Comparison of ENCODE assay signal across 9 cellular contexts in the genomic region with DNA sequence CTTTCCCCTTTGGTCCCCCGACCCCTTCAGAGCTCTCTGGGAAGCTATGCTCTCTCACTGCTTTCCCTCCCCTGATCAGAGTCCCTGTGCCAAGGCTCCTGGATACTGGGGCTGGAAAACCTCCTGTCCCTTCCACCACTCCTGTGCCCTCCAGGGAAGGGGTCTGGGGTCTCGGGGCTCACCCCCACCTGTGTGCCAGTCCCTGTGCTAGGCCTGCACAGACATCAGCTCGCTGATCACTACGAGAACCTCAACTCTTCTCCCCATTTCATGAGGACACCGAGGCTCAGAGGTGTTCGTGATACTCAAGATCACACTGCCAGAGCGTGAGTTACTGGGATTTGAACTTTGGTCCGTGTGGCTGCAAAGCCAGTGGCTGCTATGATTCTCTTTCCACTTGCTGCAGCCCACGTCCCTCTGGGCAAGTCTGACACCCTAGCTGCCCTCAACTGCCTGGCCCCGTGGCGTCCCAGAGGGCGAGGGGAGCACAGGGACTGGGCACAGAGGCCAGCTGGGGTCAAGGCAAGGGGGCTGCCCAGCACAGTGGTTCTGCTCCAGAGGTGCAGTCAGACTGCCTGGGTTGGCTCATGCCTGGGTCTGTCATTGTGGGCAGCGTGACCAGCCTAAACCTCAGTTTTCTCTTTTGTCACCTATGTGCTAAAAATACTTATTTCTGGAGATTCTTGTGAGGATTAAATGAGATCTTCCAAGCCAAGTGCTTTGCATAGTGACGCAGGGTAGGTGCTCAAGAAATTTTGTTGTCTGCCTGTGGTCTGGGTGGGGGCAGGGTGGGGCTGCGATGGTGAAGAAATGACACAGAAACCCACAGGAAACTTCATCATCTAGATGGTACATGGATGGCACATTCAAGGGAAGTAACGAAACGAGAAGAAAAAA. TPM values are rescaled to one million over a fixed set of nuclear protein-coding genes. Genes with fewer than 3 reads are reported as not detected.
DNase-seq lines count a peak whose midpoint lies in the region; ATAC-seq and TF ChIP-seq lines count a peak whose summit lies in the region.
"Had no signal": no experiment of that assay in that cellular context is flagged by ENCODE, and none has a peak within 500 bp of the region (broad histone marks: within the 10 kb centered on the region; RNA-seq: fewer than 3 reads in every experiment).

No MANE protein-coding gene starts in this region.

- no peaks in the 10 kb centered on the region for H3K36me3 Mint-ChIP-seq in GM23338 (ENCODE audit: low read depth)

- H3K36me3 ChIP-seq in GM23338 (ENCODE audit: insufficient read depth) = no peaks in the 10 kb centered on the region
- H3K36me3 ChIP-seq in effector memory CD4-positive, alpha-beta T cell (ENCODE audit: control insufficient read depth, insufficient read depth, low read length) = no peaks in the 10 kb centered on the region

- no peaks in the 10 kb centered on the region for H4K20me1 ChIP-seq in GM23338 (replicated peaks; ENCODE audit: insufficient read depth)

- H3K9me2 ChIP-seq in GM23338 (ENCODE audit: insufficient read depth) = no peaks in the 10 kb centered on the region

- peaks cover 20% of the 10 kb centered on the region for H3K4me1 ChIP-seq in GM23338 (ENCODE audit: insufficient read depth)
- peaks cover 58% of the 10 kb centered on the region for H3K4me1 ChIP-seq in effector memory CD4-positive, alpha-beta T cell (ENCODE audit: control insufficient read depth, insufficient read depth, low read length, poor library complexity, severe bottlenecking)

- no peaks in the 10 kb centered on the region for H3K27me3 ChIP-seq in GM23338 (ENCODE audit: insufficient read depth)
- no peaks in the 10 kb centered on the region for H3K27me3 ChIP-seq in effector memory CD4-positive, alpha-beta T cell (replicated peaks; ENCODE audit: control insufficient read depth, insufficient read depth, low read length, poor library complexity, severe bottlenecking)

- no peak for TF ChIP-seq CTCF in GM23338 (conservative IDR thresholded peaks at IDR 0.05; ENCODE audit: low read depth in 2 of 2)

- H3K27ac ChIP-seq in GM23338 (ENCODE audit: low read depth) = no peak overlapping the region
- H3K27ac ChIP-seq in effector memory CD4-positive, alpha-beta T cell (ENCODE audit: insufficient read depth, low read length, poor library complexity, severe bottlenecking) = peak overlapping the region; percentile 80

- H3K9me3 ChIP-seq in effector memory CD4-positive, alpha-beta T cell (ENCODE audit: control insufficient read depth, low read length) = no peaks in the 10 kb centered on the region

- H3K4me3 ChIP-seq in GM23338 = no peak overlapping the region
- peak overlapping the region; percentile 13 for H3K4me3 ChIP-seq in effector memory CD4-positive, alpha-beta T cell (ENCODE audit: insufficient read depth, low read depth, low read length, poor library complexity, severe bottlenecking)

- no peaks in the 10 kb centered on the region for H3F3A ChIP-seq in GM23338 (replicated peaks; ENCODE audit: low read depth)

- H3K4me3 Mint-ChIP-seq in GM23338 = no peak overlapping the region
- H3K4me3 Mint-ChIP-seq: neural crest cell had no signal

- DNase-seq in GM23338 (ENCODE audit: low spot score) (no peak), NCI-H146 (lab: John Stamatoyannopoulos, UW) (no peak)
- DNase-seq in activated CD4-positive, alpha-beta T cell treated with anti-CD3 and anti-CD28 coated beads, Interleukin-2, amount 50 U/mL, for 24 hours (ENCODE audit: low read depth in 1 of 2, low spot score in 1 of 2) = peak; percentile 24 to 46
- peak; percentile 56 to 79 (median 58) for DNase-seq in effector memory CD4-positive, alpha-beta T cell
- peak in 3 of 4 experiments; percentile 28 to 61 (median 41) for DNase-seq in stimulated activated CD4-positive, alpha-beta T cell treated with anti-CD3 and anti-CD28 coated beads, Interleukin-1b, Interleukin-23, amount 100 ng/mL, for 24 hours (ENCODE audit: low read depth in 4 of 4, low spot score in 1 of 4)

- H3K9me3 Mint-ChIP-seq in GM23338 = no peaks in the 10 kb centered on the region
- H3K9me3 Mint-ChIP-seq: neural crest cell had no signal

- H3K4me1 Mint-ChIP-seq in GM23338 = peaks cover 51% of the 10 kb centered on the region

- H3K27ac Mint-ChIP-seq in GM23338 = no peak overlapping the region

- no peaks in the 10 kb centered on the region for H3K79me2 ChIP-seq in GM23338 (replicated peaks; ENCODE audit: insufficient read depth)

- H2AFZ ChIP-seq in GM23338 = peak overlapping the region; percentile 90; the same call in 1 of the 2 replicates

- 0 out of 2 replicates have a peak overlapping the region, but pooled peaks have one; percentile 4 for H3K4me2 ChIP-seq in GM23338

- peaks cover 17% of the 10 kb centered on the region for H3K27me3 Mint-ChIP-seq in GM23338 (ENCODE audit: insufficient read depth, low read depth, poor library complexity)

- ATAC-seq in GM23338 (peak; percentile 20; the same call in 1 of the 3 replicates), HG03280 (IDR thresholded peaks at IDR 0.05; ENCODE audit: unreplicated experiment) (no peak), HG03469 (IDR thresholded peaks at IDR 0.05; ENCODE audit: unreplicated experiment) (no peak), GM21576 (IDR thresholded peaks at IDR 0.05; ENCODE audit: unreplicated experiment) (no peak)

TF ChIP-seq in GM23338, 12 proteins besides CTCF, POLR2A, EP300 and RAD21 (continues in another document):
- TF ChIP-seq CREB1 (CRISPR knock-in tag; IDR thresholded peaks at IDR 0.05; ENCODE audit: low read depth) (no peak), JUNB (IDR thresholded peaks at IDR 0.05; ENCODE audit: unreplicated experiment) (no peak)
- TF ChIP-seq, protein P1, sequence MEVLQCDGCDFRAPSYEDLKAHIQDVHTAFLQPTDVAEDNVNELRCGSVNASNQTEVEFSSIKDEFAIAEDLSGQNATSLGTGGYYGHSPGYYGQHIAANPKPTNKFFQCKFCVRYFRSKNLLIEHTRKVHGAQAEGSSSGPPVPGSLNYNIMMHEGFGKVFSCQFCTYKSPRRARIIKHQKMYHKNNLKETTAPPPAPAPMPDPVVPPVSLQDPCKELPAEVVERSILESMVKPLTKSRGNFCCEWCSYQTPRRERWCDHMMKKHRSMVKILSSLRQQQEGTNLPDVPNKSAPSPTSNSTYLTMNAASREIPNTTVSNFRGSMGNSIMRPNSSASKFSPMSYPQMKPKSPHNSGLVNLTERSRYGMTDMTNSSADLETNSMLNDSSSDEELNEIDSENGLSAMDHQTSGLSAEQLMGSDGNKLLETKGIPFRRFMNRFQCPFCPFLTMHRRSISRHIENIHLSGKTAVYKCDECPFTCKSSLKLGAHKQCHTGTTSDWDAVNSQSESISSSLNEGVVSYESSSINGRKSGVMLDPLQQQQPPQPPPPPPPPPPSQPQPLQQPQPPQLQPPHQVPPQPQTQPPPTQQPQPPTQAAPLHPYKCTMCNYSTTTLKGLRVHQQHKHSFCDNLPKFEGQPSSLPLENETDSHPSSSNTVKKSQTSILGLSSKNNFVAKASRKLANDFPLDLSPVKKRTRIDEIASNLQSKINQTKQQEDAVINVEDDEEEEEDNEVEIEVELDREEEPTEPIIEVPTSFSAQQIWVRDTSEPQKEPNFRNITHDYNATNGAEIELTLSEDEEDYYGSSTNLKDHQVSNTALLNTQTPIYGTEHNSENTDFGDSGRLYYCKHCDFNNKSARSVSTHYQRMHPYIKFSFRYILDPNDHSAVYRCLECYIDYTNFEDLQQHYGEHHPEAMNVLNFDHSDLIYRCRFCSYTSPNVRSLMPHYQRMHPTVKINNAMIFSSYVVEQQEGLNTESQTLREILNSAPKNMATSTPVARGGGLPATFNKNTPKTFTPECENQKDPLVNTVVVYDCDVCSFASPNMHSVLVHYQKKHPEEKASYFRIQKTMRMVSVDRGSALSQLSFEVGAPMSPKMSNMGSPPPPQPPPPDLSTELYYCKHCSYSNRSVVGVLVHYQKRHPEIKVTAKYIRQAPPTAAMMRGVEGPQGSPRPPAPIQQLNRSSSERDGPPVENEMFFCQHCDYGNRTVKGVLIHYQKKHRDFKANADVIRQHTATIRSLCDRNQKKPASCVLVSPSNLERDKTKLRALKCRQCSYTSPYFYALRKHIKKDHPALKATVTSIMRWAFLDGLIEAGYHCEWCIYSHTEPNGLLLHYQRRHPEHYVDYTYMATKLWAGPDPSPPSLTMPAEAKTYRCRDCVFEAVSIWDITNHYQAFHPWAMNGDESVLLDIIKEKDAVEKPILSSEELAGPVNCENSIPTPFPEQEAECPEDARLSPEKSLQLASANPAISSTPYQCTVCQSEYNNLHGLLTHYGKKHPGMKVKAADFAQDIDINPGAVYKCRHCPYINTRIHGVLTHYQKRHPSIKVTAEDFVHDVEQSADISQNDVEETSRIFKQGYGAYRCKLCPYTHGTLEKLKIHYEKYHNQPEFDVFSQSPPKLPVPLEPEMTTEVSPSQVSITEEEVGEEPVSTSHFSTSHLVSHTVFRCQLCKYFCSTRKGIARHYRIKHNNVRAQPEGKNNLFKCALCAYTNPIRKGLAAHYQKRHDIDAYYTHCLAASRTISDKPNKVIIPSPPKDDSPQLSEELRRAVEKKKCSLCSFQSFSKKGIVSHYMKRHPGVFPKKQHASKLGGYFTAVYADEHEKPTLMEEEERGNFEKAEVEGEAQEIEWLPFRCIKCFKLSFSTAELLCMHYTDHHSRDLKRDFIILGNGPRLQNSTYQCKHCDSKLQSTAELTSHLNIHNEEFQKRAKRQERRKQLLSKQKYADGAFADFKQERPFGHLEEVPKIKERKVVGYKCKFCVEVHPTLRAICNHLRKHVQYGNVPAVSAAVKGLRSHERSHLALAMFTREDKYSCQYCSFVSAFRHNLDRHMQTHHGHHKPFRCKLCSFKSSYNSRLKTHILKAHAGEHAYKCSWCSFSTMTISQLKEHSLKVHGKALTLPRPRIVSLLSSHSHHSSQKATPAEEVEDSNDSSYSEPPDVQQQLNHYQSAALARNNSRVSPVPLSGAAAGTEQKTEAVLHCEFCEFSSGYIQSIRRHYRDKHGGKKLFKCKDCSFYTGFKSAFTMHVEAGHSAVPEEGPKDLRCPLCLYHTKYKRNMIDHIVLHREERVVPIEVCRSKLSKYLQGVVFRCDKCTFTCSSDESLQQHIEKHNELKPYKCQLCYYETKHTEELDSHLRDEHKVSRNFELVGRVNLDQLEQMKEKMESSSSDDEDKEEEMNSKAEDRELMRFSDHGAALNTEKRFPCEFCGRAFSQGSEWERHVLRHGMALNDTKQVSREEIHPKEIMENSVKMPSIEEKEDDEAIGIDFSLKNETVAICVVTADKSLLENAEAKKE (CRISPR knock-in tag; IDR thresholded peaks at IDR 0.05) = no peak

RNA-seq across cellular contexts. Expression of a gene that starts 43.9 kb away (rescaled TPM):
- total RNA-seq in GM23338 (2014; rRNA removed; shearing (Covaris generic)) = 12.1 and 15.3 TPM in 2 replicates
- polyA plus RNA-seq in GM23338 (2016; fragmentation: Nextera tagmentation; extraction: Ambion mirVana) = 41.2 and 46.9 TPM in 2 replicates

Comparison
In these comparisons a context has a peak if more than half of its experiments do, and no peak if none do; other contexts are left out.
1. DNase-seq: peak in activated CD4-positive, alpha-beta T cell treated with anti-CD3 and anti-CD28 coated beads, Interleukin-2, amount 50 U/mL, for 24 hours (2 of 2), effector memory CD4-positive, alpha-beta T cell (3 of 3) and stimulated activated CD4-positive, alpha-beta T cell treated with anti-CD3 and anti-CD28 coated beads, Interleukin-1b, Interleukin-23, amount 100 ng/mL, for 24 hours (3 of 4); none in GM23338 (single experiment) and NCI-H146 (single experiment).